In the genomic region with DNA sequence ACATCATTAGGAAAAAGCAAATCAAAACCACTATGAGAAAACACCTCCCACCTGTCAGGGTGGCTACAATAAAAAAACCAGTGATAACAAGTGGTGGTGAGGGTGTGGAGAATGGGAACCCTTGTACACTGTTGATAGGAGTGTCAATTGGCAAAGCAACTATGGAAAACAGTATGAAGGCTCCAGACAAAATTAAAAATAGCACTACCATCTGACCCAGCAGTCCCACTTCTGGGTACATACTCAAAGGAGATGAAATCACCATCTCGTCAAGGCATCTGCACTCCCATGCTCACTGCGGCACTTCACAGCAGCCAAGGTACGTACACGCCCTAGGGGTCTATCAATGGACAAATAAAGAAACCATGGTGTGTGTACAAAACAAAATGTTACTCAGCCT, we compare ENCODE assay signal across 19 cellular contexts.
DNase-seq lines count a peak whose midpoint lies in the region; ATAC-seq, FAIRE-seq and TF ChIP-seq lines count a peak whose summit lies in the region.
"Had no signal": no experiment of that assay in that cellular context is flagged by ENCODE, and none has a peak within 500 bp of the region (broad histone marks: within the 10 kb centered on the region; RNA-seq: fewer than 3 reads in every experiment).

No MANE protein-coding gene starts in this region.

- H2BK5ac ChIP-seq in mesenchymal stem cell (ENCODE audit: low read depth, low read length, poor library complexity, severe bottlenecking), result no peak overlapping the region

- intact Hi-C loops in heart right ventricle (cut with DNase I), result no loop called here
- intact Hi-C loops in left ventricle myocardium inferior (cut with micrococcal nuclease), result no loop called here

- WGBS in heart right ventricle, 2 donors, result 73 to 76% methylated on average over 4 of the region's 4 CpGs
- 100% methylated on average over 4 of the region's 4 CpGs for WGBS in mesenchymal stem cell

- no peak overlapping the region for H4K91ac ChIP-seq in mesenchymal stem cell (ENCODE audit: low read length)

- H3K79me1 ChIP-seq in mesenchymal stem cell (replicated peaks; ENCODE audit: low read length, poor library complexity, severe bottlenecking), result no peaks in the 10 kb centered on the region

- no peak overlapping the region for H3K4ac ChIP-seq in mesenchymal stem cell (ENCODE audit: low read depth in 1 of 2, low read length in 2 of 2)

- H3K18ac ChIP-seq in mesenchymal stem cell (ENCODE audit: low read depth in 1 of 2, low read length in 2 of 2), result no peak overlapping the region

- peaks cover 0 to 23% (median 0%) of the 10 kb centered on the region in 9 donors for H3K4me1 ChIP-seq in heart right ventricle
- H3K4me1 ChIP-seq in left ventricle myocardium inferior, result no peaks in the 10 kb centered on the region
- H3K4me1 ChIP-seq in mesenchymal stem cell (ENCODE audit: control insufficient read depth, insufficient read depth, low read depth, low read length), result peaks cover 7% of the 10 kb centered on the region

- H3K9ac ChIP-seq in mesenchymal stem cell (ENCODE audit: low read length), result no peak overlapping the region
- H3K9ac ChIP-seq: BLaER1 treated with 17β-estradiol and CSF1 and Interleukin-3, amounts not matched to agents 10 nM and 100 nM had no signal

- no peak overlapping the region for H2BK15ac ChIP-seq in mesenchymal stem cell (ENCODE audit: low read depth, poor library complexity, severe bottlenecking)

- no peak overlapping the region for H2BK12ac ChIP-seq in mesenchymal stem cell (ENCODE audit: low read length in 2 of 2)

- peak in 7 of 8 donors; percentile 18 to 82 (median 63) for ATAC-seq in heart right ventricle
- ATAC-seq: CD8-positive, alpha-beta T cell; GM12878; HepG2 had no signal

- no peak for TF ChIP-seq CTCF in heart right ventricle (IDR thresholded peaks at IDR 0.05)
- TF ChIP-seq CTCF in left ventricle myocardium inferior (IDR thresholded peaks at IDR 0.05; ENCODE audit: borderline replicate concordance), result no peak

- no peak overlapping the region for H3K4me2 ChIP-seq in mesenchymal stem cell (ENCODE audit: low read length, poor library complexity, severe bottlenecking)
- H3K4me2 ChIP-seq: BLaER1 treated with 17β-estradiol and CSF1 and Interleukin-3, amounts not matched to agents 10 nM and 100 nM had no signal

- H3K27ac ChIP-seq in heart right ventricle (no peak overlapping the region), left ventricle myocardium inferior (replicated peaks) (no peak overlapping the region), mesenchymal stem cell (ENCODE audit: low read length, poor library complexity, severe bottlenecking) (no peak overlapping the region)
- H3K27ac ChIP-seq: BLaER1 treated with 17β-estradiol and CSF1 and Interleukin-3, amounts not matched to agents 10 nM and 100 nM had no signal

- H2AFZ ChIP-seq in mesenchymal stem cell (ENCODE audit: low read depth, low read length), result no peak overlapping the region

- no peak for DNase-seq in heart right ventricle
- no peak for DNase-seq in left ventricle myocardium inferior
- peak; percentile 73 for DNase-seq in NCI-H345 treated with DMSO at 0.1 percent for 48 hours (lab: John Stamatoyannopoulos, UW; ENCODE audit: unreplicated experiment)
- no peak for DNase-seq in mesenchymal stem cell
- no peak for DNase-seq in urothelium cell line (ENCODE audit: low spot score)
- DNase-seq in DMS 273 (lab: John Stamatoyannopoulos, UW; ENCODE audit: unreplicated experiment), result no peak
- DNase-seq in islet precursor cell, result no peak
- DNase-seq: Calu3; CD8-positive, alpha-beta T cell; DMS 273 treated with DMSO at 0.1 percent for 48 hours; DMS53; DND-41; EL; H9 had no signal

- H3K27me3 ChIP-seq in heart right ventricle, result peaks cover 0 to 4% (median 0%) of the 10 kb centered on the region in 7 donors
- H3K27me3 ChIP-seq in left ventricle myocardium inferior (ENCODE audit: low read depth), result no peaks in the 10 kb centered on the region
- peaks cover 0 to 31% of the 10 kb centered on the region in 2 experiments for H3K27me3 ChIP-seq in mesenchymal stem cell (ENCODE audit: control insufficient read depth in 1 of 2, insufficient read depth in 1 of 2, low read length in 2 of 2)
- H3K27me3 ChIP-seq: BLaER1 treated with 17β-estradiol and CSF1 and Interleukin-3, amounts not matched to agents 10 nM and 100 nM had no signal

- H2AK5ac ChIP-seq in mesenchymal stem cell (ENCODE audit: low read length, severe bottlenecking), result peak overlapping the region; percentile 70

- H3K23ac ChIP-seq in mesenchymal stem cell (ENCODE audit: low read length in 2 of 2), result no peak overlapping the region

- H3K4me3 ChIP-seq in heart right ventricle (no peak overlapping the region), left ventricle myocardium inferior (no peak overlapping the region), mesenchymal stem cell (ENCODE audit: insufficient read depth in 1 of 2, low read depth in 1 of 2, low read length in 2 of 2) (no peak overlapping the region)
- H3K4me3 ChIP-seq: BLaER1 treated with 17β-estradiol and CSF1 and Interleukin-3, amounts not matched to agents 10 nM and 100 nM; GM12878 had no signal

- no peak overlapping the region for H2BK120ac ChIP-seq in mesenchymal stem cell (ENCODE audit: low read depth, low read length)

- H3K36me3 ChIP-seq in heart right ventricle (no peaks in the 10 kb centered on the region), left ventricle myocardium inferior (no peaks in the 10 kb centered on the region), mesenchymal stem cell (ENCODE audit: control insufficient read depth in 1 of 2, insufficient read depth in 2 of 2, low read depth in 1 of 2, low read length in 2 of 2) (no peaks in the 10 kb centered on the region)
- H3K36me3 ChIP-seq: BLaER1 treated with 17β-estradiol and CSF1 and Interleukin-3, amounts not matched to agents 10 nM and 100 nM had no signal

- no peak overlapping the region for H3K14ac ChIP-seq in mesenchymal stem cell (ENCODE audit: low read length in 2 of 2)

- peak; percentile 71 for FAIRE-seq in urothelium cell line (lab: Jason Lieb, UNC)
- FAIRE-seq: GM12878, GM19239, H1, HepG2 had no signal

- no peak overlapping the region for H4K8ac ChIP-seq in mesenchymal stem cell (ENCODE audit: low read length)

- H3K9me3 ChIP-seq in heart right ventricle, result no peaks in the 10 kb centered on the region
- no peaks in the 10 kb centered on the region for H3K9me3 ChIP-seq in left ventricle myocardium inferior (replicated peaks)
- H3K9me3 ChIP-seq in mesenchymal stem cell (ENCODE audit: control insufficient read depth, low read length), result no peaks in the 10 kb centered on the region
